Comparison of ENCODE assay signal across 17 cellular contexts in the genomic region with DNA sequence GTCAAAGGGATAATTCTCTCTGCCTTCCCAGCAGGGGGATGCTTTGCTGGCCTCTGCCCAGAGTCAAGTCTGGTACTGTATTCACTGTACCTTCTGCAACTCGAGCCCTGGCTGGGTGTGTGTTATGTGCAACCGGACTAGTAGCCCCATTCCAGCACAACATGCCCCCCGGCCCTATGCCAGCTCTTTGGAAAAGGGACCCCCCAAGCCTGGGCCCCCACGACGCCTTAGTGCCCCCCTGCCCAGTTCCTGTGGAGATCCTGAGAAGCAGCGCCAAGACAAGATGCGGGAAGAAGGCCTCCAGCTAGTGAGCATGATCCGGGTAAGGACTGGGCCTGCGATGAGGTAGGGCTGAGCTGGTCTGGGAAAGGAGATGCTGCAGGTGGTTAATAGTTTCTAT. TPM values are rescaled to one million over a fixed set of nuclear protein-coding genes. Genes with fewer than 3 reads are reported as not detected.
A peak's percentile ranks its signal among the peaks of the same experiment; 100 is the strongest.
DNase-seq lines count a peak whose midpoint lies in the region; ATAC-seq lines count a peak whose summit lies in the region.
"Had no signal": no experiment of that assay in that cellular context is flagged by ENCODE, and none has a peak within 500 bp of the region (broad histone marks: within the 10 kb centered on the region; RNA-seq: fewer than 3 reads in every experiment).

No MANE protein-coding gene starts in this region.

- H3K36me3 Mint-ChIP-seq in T-helper 2 cell treated with Interferon-gamma antibody and Interleukin-4, amounts not matched to agents 5 μg/mL and 100 μg/mL, for 36 hours (ENCODE audit: low read depth), result peaks cover 64% of the 10 kb centered on the region
- peaks cover 0 to 50% (median 19%) of the 10 kb centered on the region in 5 donors for H3K36me3 Mint-ChIP-seq in naive thymus-derived CD4-positive, alpha-beta T cell

- H3K4me3 ChIP-seq in naive thymus-derived CD4-positive, alpha-beta T cell (ENCODE audit: low read length), result no peak overlapping the region

- H3K4me3 Mint-ChIP-seq in T-helper 2 cell treated with Interferon-gamma antibody and Interleukin-4, amounts not matched to agents 5 μg/mL and 100 μg/mL, for 36 hours, result peak overlapping the region; percentile 3
- peak overlapping the region in 5 of 10 donors; percentile 20 to 56 (median 50) for H3K4me3 Mint-ChIP-seq in naive thymus-derived CD4-positive, alpha-beta T cell
- H3K4me3 Mint-ChIP-seq: CD8-positive, alpha-beta T cell; H9 had no signal

- peaks cover 23 to 28% of the 10 kb centered on the region in 2 donors for H3K4me1 ChIP-seq in naive thymus-derived CD4-positive, alpha-beta T cell (ENCODE audit: control insufficient read depth in 2 of 2, insufficient read depth in 2 of 2, low read length in 2 of 2)

- H3K9me3 ChIP-seq in naive thymus-derived CD4-positive, alpha-beta T cell (ENCODE audit: control insufficient read depth in 2 of 3, low read length in 3 of 3), result no peaks in the 10 kb centered on the region

- POLR2A ChIA-PET in naive thymus-derived CD4-positive, alpha-beta T cell (lab: Charles Lee), result interaction anchor here (0.5 to 11.1 kb wide), 11 partner anchors 10 to 119 kb away, joined by 3 to 139 read pairs (median 5); partner anchors contain the start of genes EMC9, IPO4, IRF9 and PSME1

- intact Hi-C loops in left cardiac atrium (cut with DNase I) (no loop called here), left ventricle myocardium superior (cut with micrococcal nuclease) (no loop called here)
- intact Hi-C loops in naive thymus-derived CD4-positive, alpha-beta T cell (cut with micrococcal nuclease), result no loop called here

- H3K27ac ChIP-seq in naive thymus-derived CD4-positive, alpha-beta T cell (ENCODE audit: low read depth, low read length), result no peak overlapping the region
- H3K27ac ChIP-seq: 22Rv1, HL-60 had no signal

- H3K27me3 ChIP-seq in naive thymus-derived CD4-positive, alpha-beta T cell (ENCODE audit: control insufficient read depth in 2 of 2, insufficient read depth in 2 of 2, low read length in 2 of 2), result no peaks in the 10 kb centered on the region

- peak overlapping the region; percentile 34 for H3K27ac Mint-ChIP-seq in T-helper 2 cell treated with Interferon-gamma antibody and Interleukin-4, amounts not matched to agents 5 μg/mL and 100 μg/mL, for 36 hours
- peak overlapping the region in 5 of 9 donors; percentile 18 to 68 (median 28) for H3K27ac Mint-ChIP-seq in naive thymus-derived CD4-positive, alpha-beta T cell
- H3K27ac Mint-ChIP-seq: CD8-positive, alpha-beta T cell; H9 had no signal

- no peak for ATAC-seq in left cardiac atrium
- no peak for ATAC-seq in left ventricle myocardium superior
- no peak for ATAC-seq in naive thymus-derived CD4-positive, alpha-beta T cell
- ATAC-seq: CD8-positive, alpha-beta T cell had no signal

- CTCF ChIA-PET in naive thymus-derived CD4-positive, alpha-beta T cell (lab: Charles Lee), result interaction anchor here (1.0 to 1.6 kb wide), 4 partner anchors 10 to 157 kb away, joined by 3 to 14 read pairs (median 5); no protein-coding TSS in a partner anchor

- DNase-seq in T-helper 2 cell treated with Interferon-gamma antibody and Interleukin-4, amounts not matched to agents 5 μg/mL and 100 μg/mL, for 36 hours (ENCODE audit: low spot score), result no peak
- DNase-seq in T-helper 2 cell, result no peak
- peak; percentile 18 for DNase-seq in left cardiac atrium
- DNase-seq in left ventricle myocardium superior, result no peak
- DNase-seq in naive thymus-derived CD4-positive, alpha-beta T cell, result no peak
- no peak for DNase-seq in NOMO-1 treated with DMSO at 0.1 percent for 48 hours (lab: John Stamatoyannopoulos, UW; ENCODE audit: unreplicated experiment)
- no peak for DNase-seq in NCI-H1694 treated with DMSO at 0.1 percent for 48 hours (lab: John Stamatoyannopoulos, UW)
- no peak for DNase-seq in activated effector memory CD4-positive, alpha-beta T cell treated with anti-CD3 and anti-CD28 coated beads, Interleukin-2, amount 50 U/mL, for 16 hours
- DNase-seq: CD8-positive, alpha-beta T cell; DMS79; H9; NCI-H1105 treated with DMSO at 0.1 percent for 48 hours; NCI-H187 treated with DMSO at 0.1 percent for 48 hours; NCI-H69; SHP77 treated with DMSO at 0.1 percent for 48 hours had no signal

- H3K9me3 Mint-ChIP-seq in T-helper 2 cell treated with Interferon-gamma antibody and Interleukin-4, amounts not matched to agents 5 μg/mL and 100 μg/mL, for 36 hours, result no peaks in the 10 kb centered on the region
- no peaks in the 10 kb centered on the region for H3K9me3 Mint-ChIP-seq in naive thymus-derived CD4-positive, alpha-beta T cell
- H3K9me3 Mint-ChIP-seq: CD8-positive, alpha-beta T cell; H9 had no signal

- peaks cover 17 to 58% (median 26%) of the 10 kb centered on the region in 3 experiments for H3K36me3 ChIP-seq in naive thymus-derived CD4-positive, alpha-beta T cell (ENCODE audit: control insufficient read depth in 2 of 3, insufficient read depth in 3 of 3, low read length in 3 of 3)

- H3K4me1 Mint-ChIP-seq in T-helper 2 cell treated with Interferon-gamma antibody and Interleukin-4, amounts not matched to agents 5 μg/mL and 100 μg/mL, for 36 hours (ENCODE audit: low read depth), result peaks cover 26% of the 10 kb centered on the region
- H3K4me1 Mint-ChIP-seq in naive thymus-derived CD4-positive, alpha-beta T cell, result peaks cover 24 to 48% (median 36%) of the 10 kb centered on the region in 7 donors

- no peaks in the 10 kb centered on the region for H3K27me3 Mint-ChIP-seq in T-helper 2 cell treated with Interferon-gamma antibody and Interleukin-4, amounts not matched to agents 5 μg/mL and 100 μg/mL, for 36 hours (ENCODE audit: low read depth)
- no peaks in the 10 kb centered on the region for H3K27me3 Mint-ChIP-seq in naive thymus-derived CD4-positive, alpha-beta T cell

RNA-seq across cellular contexts. Expression of gene RNF31, which starts 3.3 kb away (rescaled TPM):
- total RNA-seq in left cardiac atrium, result 10 to 100 TPM; 31.6 to 41.7 TPM
- 42.8 TPM for total RNA-seq in left ventricle myocardium superior
- total RNA-seq in naive thymus-derived CD4-positive, alpha-beta T cell, result 100 to 1,000 TPM in 1 of 5 experiments, 10 to 100 TPM in 4; 64.0 to 151 (median 95.4) TPM
- polyA plus RNA-seq in naive thymus-derived CD4-positive, alpha-beta T cell, result 10 to 100 TPM; 40.9 to 48.1 TPM

RNA-seq across cellular contexts. Expression of gene PSME2, which starts 4.2 kb away (rescaled TPM):
- total RNA-seq in left cardiac atrium (10 to 100 TPM; 65.5 to 84.2 TPM), left ventricle myocardium superior (92.6 TPM)
- 100 to 1,000 TPM; 120 to 777 (median 143) TPM for total RNA-seq in naive thymus-derived CD4-positive, alpha-beta T cell
- 100 to 1,000 TPM; 402 to 435 TPM for polyA plus RNA-seq in naive thymus-derived CD4-positive, alpha-beta T cell

RNA-seq across cellular contexts. Expression of gene EMC9, which starts 9.2 kb away (rescaled TPM):
- total RNA-seq in left cardiac atrium (10 to 100 TPM; 14.3 to 22.0 TPM), left ventricle myocardium superior (16.4 TPM)
- 10 to 100 TPM in 4 of 5 experiments, 1 to 10 TPM in 1; 9.0 to 25.5 (median 22.3) TPM for total RNA-seq in naive thymus-derived CD4-positive, alpha-beta T cell
- polyA plus RNA-seq in naive thymus-derived CD4-positive, alpha-beta T cell, result 10 to 100 TPM in 1 of 2 donors, 1 to 10 TPM in 1; 9.6 to 12.4 TPM

RNA-seq across cellular contexts. Expression of gene IRF9, which starts 10.5 kb away (rescaled TPM):
- total RNA-seq in left cardiac atrium (10 to 100 TPM; 44.7 to 84.6 TPM), left ventricle myocardium superior (27.6 TPM)
- total RNA-seq in naive thymus-derived CD4-positive, alpha-beta T cell, result 100 to 1,000 TPM; 133 to 337 (median 189) TPM
- 100 to 1,000 TPM in 1 of 2 donors, 10 to 100 TPM in 1; 73.3 to 110 TPM for polyA plus RNA-seq in naive thymus-derived CD4-positive, alpha-beta T cell

RNA-seq across cellular contexts. Expression of gene PSME1, which starts 14.6 kb away (rescaled TPM):
- total RNA-seq in left cardiac atrium (100 to 1,000 TPM in 1 of 2 donors, 10 to 100 TPM in 1; 91.6 to 103 TPM), left ventricle myocardium superior (137 TPM)
- 100 to 1,000 TPM; 189 to 583 (median 202) TPM for total RNA-seq in naive thymus-derived CD4-positive, alpha-beta T cell
- polyA plus RNA-seq in naive thymus-derived CD4-positive, alpha-beta T cell, result 100 to 1,000 TPM; 698 to 703 TPM
